Comparison of ENCODE assay signal across 9 cellular contexts in the genomic region with DNA sequence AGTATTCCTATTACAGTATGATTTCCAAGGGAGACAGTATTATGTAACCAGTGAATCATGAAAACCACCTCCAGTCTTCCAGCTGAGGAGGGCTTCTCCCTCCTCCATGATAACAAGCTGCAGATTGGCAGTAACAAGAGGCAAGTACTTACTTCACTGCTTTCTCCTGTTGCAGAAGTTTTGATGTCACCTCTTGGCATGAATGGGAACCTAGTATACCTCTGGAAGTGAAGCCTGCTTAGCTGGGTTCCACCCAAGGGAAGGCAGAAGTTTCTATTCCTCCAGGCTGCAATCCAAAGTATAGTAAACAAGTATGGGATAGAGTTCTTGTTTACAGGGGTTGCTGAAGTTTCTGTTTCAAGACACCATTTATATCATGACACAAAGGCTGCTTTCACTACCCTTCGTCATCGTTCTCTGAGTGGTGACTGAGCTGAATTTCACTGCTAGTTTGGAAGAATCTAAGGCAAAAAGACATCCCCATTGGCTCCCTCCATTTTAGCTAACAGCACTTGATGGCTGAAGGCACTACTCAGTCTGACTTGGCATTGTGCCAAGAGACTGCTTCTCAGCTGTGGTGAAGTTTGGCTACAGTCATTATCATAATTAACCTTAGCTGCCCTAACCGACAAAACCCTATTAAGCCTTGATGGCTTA. TPM values are rescaled to one million over a fixed set of nuclear protein-coding genes. Genes with fewer than 3 reads are reported as not detected.
DNase-seq lines count a peak whose midpoint lies in the region; ATAC-seq and TF ChIP-seq lines count a peak whose summit lies in the region.
"Had no signal": no experiment of that assay in that cellular context is flagged by ENCODE, and none has a peak within 500 bp of the region (broad histone marks: within the 10 kb centered on the region; RNA-seq: fewer than 3 reads in every experiment).

No MANE protein-coding gene starts in this region.

- WGBS in right lobe of liver (ENCODE audit: insufficient coverage, low coverage, low lambda C conversion rate, missing lambda C conversion rate), result 72% methylated on average over 3 of the region's 3 CpGs

- in situ Hi-C loops in astrocyte of the spinal cord (cut with HindIII; ENCODE audit: low sequenced_read_pairs), result no loop called here

- H3K27me3 ChIP-seq in right lobe of liver, result no peaks in the 10 kb centered on the region

- H3K4me3 ChIP-seq in astrocyte of the spinal cord (ENCODE audit: low read depth, low read length) (no peak overlapping the region), right lobe of liver (no peak overlapping the region)

- no peaks in the 10 kb centered on the region for H3K36me3 ChIP-seq in right lobe of liver

- DNase-seq in DMS153 (lab: John Stamatoyannopoulos, UW), result peak; percentile 21
- peak; percentile 91 for DNase-seq in NCI-H146 (lab: John Stamatoyannopoulos, UW)
- peak; percentile 43 for DNase-seq in astrocyte of the spinal cord (ENCODE audit: low read depth, low spot score)
- no peak for DNase-seq in right lobe of liver
- no peak for DNase-seq in activated CD8-positive, alpha-beta memory T cell treated with anti-CD3 and anti-CD28 coated beads, Interleukin-2, amount 50 U/mL, for 4 hours
- DNase-seq in activated effector memory CD4-positive, alpha-beta T cell treated with anti-CD3 and anti-CD28 coated beads, Interleukin-2, amount 50 U/mL, for 16 hours, result no peak
- DNase-seq in activated T-cell treated with anti-CD3 and anti-CD28 coated beads, Interleukin-2, amount 50 U/mL, for 4 hours, result no peak

- TF ChIP-seq POLR2A in right lobe of liver (IDR thresholded peaks at IDR 0.05), result no peak

- H3K9me3 Mint-ChIP-seq in activated T-cell treated with anti-CD3 and anti-CD28 coated beads, Interleukin-2, amount 50 U/mL, for 4 hours, result no peaks in the 10 kb centered on the region

- H3K36me3 Mint-ChIP-seq in activated T-cell treated with anti-CD3 and anti-CD28 coated beads, Interleukin-2, amount 50 U/mL, for 4 hours (ENCODE audit: insufficient read depth), result no peaks in the 10 kb centered on the region

- H3K4me3 Mint-ChIP-seq in activated T-cell treated with anti-CD3 and anti-CD28 coated beads, Interleukin-2, amount 50 U/mL, for 4 hours, result no peak overlapping the region
- H3K4me3 Mint-ChIP-seq: brain had no signal

- H3K27me3 Mint-ChIP-seq in activated T-cell treated with anti-CD3 and anti-CD28 coated beads, Interleukin-2, amount 50 U/mL, for 4 hours (ENCODE audit: low read depth), result peaks cover 2% of the 10 kb centered on the region

- H3K4me1 Mint-ChIP-seq in activated T-cell treated with anti-CD3 and anti-CD28 coated beads, Interleukin-2, amount 50 U/mL, for 4 hours (ENCODE audit: low read depth), result peaks cover 4% of the 10 kb centered on the region

- H3K9me3 ChIP-seq in right lobe of liver, result no peaks in the 10 kb centered on the region

- H3K4me1 ChIP-seq in right lobe of liver, result no peaks in the 10 kb centered on the region

- intact Hi-C loops in right lobe of liver (cut with DNase I), result no loop called here

- ATAC-seq in right lobe of liver, result peak; percentile 50 to 73 (median 56)
- no peak for ATAC-seq in GM21526 (IDR thresholded peaks at IDR 0.05; ENCODE audit: low FRiP score, unreplicated experiment)
- no peak for ATAC-seq in activated T-cell treated with anti-CD3 and anti-CD28 coated beads, Interleukin-2, amount 50 U/mL, for 4 hours

- TF ChIP-seq CTCF in astrocyte of the spinal cord (IDR thresholded peaks at IDR 0.05; ENCODE audit: low read depth, low read length) (no peak), right lobe of liver (IDR thresholded peaks at IDR 0.05) (no peak)

- H3K27ac ChIP-seq in right lobe of liver, result no peak overlapping the region

RNA-seq across cellular contexts. Expression of gene FDX1, which starts 49.8 kb away (rescaled TPM):
- total RNA-seq in right lobe of liver, result 10 to 100 TPM; 20.6 to 42.6 (median 25.1) TPM
- 10 to 100 TPM; 16.0 to 17.1 (median 16.0) TPM for total RNA-seq in activated T-cell treated with anti-CD3 and anti-CD28 coated beads, Interleukin-2, amount 50 U/mL, for 4 hours

Comparison
In these comparisons a context has a peak if more than half of its experiments do, and no peak if none do; other contexts are left out.
1. DNase-seq: peak in DMS153 (single experiment), NCI-H146 (single experiment) and astrocyte of the spinal cord (single experiment); none in right lobe of liver (0 of 3), activated CD8-positive, alpha-beta memory T cell treated with anti-CD3 and anti-CD28 coated beads, Interleukin-2, amount 50 U/mL, for 4 hours (single experiment), activated effector memory CD4-positive, alpha-beta T cell treated with anti-CD3 and anti-CD28 coated beads, Interleukin-2, amount 50 U/mL, for 16 hours (single experiment) and activated T-cell treated with anti-CD3 and anti-CD28 coated beads, Interleukin-2, amount 50 U/mL, for 4 hours (single experiment).
2. ATAC-seq: peak in right lobe of liver (4 of 4); none in GM21526 (single experiment) and activated T-cell treated with anti-CD3 and anti-CD28 coated beads, Interleukin-2, amount 50 U/mL, for 4 hours (0 of 2).